24 cellular contexts compared by ENCODE assay signal in the genomic region with DNA sequence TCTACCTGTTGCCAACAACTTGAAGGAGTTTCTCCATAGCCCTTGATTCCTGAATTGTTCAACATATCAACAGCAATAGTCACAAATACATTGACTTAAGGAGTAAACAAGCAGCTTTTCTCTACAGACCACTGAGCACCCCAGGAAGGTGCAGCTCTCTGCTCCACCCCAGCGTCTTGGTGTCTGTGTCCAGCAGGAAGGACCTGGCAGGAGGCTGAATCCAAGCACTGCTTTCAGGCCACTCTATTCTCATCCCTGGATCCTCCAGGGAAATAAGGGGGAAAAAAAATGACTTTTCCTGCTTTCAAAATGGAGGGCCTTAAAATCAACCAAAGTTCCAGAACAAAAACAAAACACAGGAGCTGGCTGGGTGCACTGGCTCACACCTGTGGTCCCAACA.
"Had no signal": no experiment of that assay in that cellular context is flagged by ENCODE, and none has a peak within 500 bp of the region (broad histone marks: within the 10 kb centered on the region; RNA-seq: fewer than 3 reads in every experiment).

No MANE protein-coding gene starts in this region.

- FAIRE-seq: keratinocyte had no signal

- DNase-seq: hippocampal formation; kidney glomerular epithelial cell; left cardiac atrium; left lung; lower lobe of right lung; mammary epithelial cell; mesenchymal stem cell; naive thymus-derived CD4-positive, alpha-beta T cell; ovary; retina; sigmoid colon; small intestine; stimulated activated CD4-positive, alpha-beta T cell treated with anti-CD3 and anti-CD28 coated beads, Interleukin-1b, Interleukin-23, amount 100 ng/mL, for 48 hours; stimulated activated CD4-positive, alpha-beta T cell treated with anti-CD3 and anti-CD28 coated beads, Interleukin-2, amount 100 ng/mL, for 48 hours; stimulated activated CD4-positive, alpha-beta T cell treated with anti-CD3 and anti-CD28 coated beads, Interleukin-4, amount 100 ng/mL, for 4 hours; stimulated activated CD8-positive, alpha-beta memory T cell treated with anti-CD3 and anti-CD28 coated beads, Interleukin-4, amount 100 ng/mL, for 48 hours; stimulated activated naive CD4-positive, alpha-beta T cell treated with Interleukin-2 at 50 U/mL for 16 hours; stimulated activated naive CD8-positive, alpha-beta T cell treated with anti-CD3 and anti-CD28 coated beads, Interleukin-15, amount 100 ng/mL, for 72 hours; substantia nigra; uterus had no signal

- H3K36me3 ChIP-seq: left lung, lower lobe of right lung, ovary, uterus had no signal

- H3K27me3 ChIP-seq: left lung, ovary, sigmoid colon, tibial nerve, uterus had no signal

- H3K9me3 ChIP-seq: left lung, lower lobe of right lung, ovary, sigmoid colon, tibial nerve, uterus had no signal

- H3K27ac ChIP-seq: left lung, lower lobe of right lung, ovary, tibial nerve, uterus had no signal

- H3K4me3 ChIP-seq: left lung, lower lobe of right lung, ovary, sigmoid colon, tibial nerve, uterus had no signal

- H3K4me1 ChIP-seq: left lung, lower lobe of right lung, tibial nerve, uterus had no signal

- ATAC-seq: left cardiac atrium; left lung; naive thymus-derived CD4-positive, alpha-beta T cell; right cardiac atrium; stimulated activated memory B cell treated with anti-CD40 and anti-IgM and Interleukin-4, amounts not matched to agents 10 μg/mL and 1 μg/mL and 100 μg/mL, for 72 hours; stimulated activated naive CD8-positive, alpha-beta T cell treated with anti-CD3 and anti-CD28 coated beads, Interleukin-15, amount 100 ng/mL, for 72 hours had no signal
